ENCODE assay signal across 1 cellular context in the genomic region with DNA sequence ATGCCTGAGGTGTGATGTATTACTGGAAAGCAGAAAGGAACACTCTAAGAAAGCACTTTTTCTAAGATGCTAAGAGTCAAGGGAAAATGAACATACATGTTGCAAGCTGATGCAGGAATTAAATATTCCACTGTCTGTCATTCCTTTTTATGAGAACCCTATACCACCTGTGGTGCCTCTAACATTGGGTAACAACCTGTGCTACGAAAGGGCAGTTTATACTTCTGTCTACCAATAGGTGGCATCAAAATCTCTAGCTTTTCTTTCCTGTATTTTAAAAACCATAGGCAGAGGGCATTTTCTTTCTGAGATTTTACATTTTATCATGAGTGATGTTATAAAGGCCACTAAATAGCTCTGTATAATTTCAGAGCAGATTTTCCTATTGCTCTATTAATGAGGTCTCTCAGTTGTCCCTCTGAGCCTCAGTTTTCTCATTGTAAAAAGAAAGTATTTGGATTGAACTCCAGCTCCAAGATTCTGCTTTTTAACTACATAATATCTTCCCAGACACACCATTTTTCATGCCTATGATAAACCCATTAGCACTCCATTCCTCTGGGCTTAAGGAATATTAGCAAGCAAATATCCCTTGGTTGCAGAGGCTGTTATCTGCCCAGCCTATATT.
TF ChIP-seq lines count a peak whose summit lies in the region.

No MANE protein-coding gene starts in this region.

TF ChIP-seq in GM12891, 5 proteins besides CTCF, POLR2A, EP300 and RAD21 (continued from another document):
- TF ChIP-seq PAX5 (IDR thresholded peaks at IDR 0.05; ENCODE audit: insufficient read depth, low read length, severe bottlenecking) = no peak
- no peak for TF ChIP-seq SPI1 (IDR thresholded peaks at IDR 0.05; ENCODE audit: low read depth, low read length)
